ENCODE assay signal across 10 cellular contexts in the genomic region with DNA sequence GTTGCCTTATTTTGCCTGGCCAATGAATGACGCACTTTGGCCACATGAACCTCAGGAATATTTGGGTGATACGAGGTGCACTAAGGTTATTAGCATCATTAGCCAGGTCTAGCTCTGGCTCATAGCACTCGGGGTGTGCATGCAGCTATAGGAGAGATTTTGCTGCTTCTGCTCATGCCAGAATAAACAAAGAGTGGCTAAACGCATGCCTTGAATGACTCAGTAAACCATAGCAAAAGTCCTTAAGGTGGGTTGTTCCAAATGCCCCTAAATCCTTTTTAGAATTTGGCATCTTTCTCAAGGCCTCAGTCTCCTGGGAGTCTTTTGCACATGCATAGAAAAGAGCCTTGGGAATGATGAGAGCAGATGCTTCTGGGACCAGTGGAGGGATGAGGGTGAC.
"Had no signal": no experiment of that assay in that cellular context is flagged by ENCODE, and none has a peak within 500 bp of the region (broad histone marks: within the 10 kb centered on the region; RNA-seq: fewer than 3 reads in every experiment).

No MANE protein-coding gene starts in this region.

- DNase-seq: activated CD4-positive, alpha-beta memory T cell treated with anti-CD3 and anti-CD28 coated beads for 36 hours; activated gamma-delta T cell; activated T-cell treated with anti-CD3 and anti-CD28 coated beads, Interleukin-2, amount 50 U/mL, for 48 hours; body of pancreas; immature natural killer cell; natural killer cell; T-helper 9 cell; tibial artery had no signal

- H3K27me3 ChIP-seq: body of pancreas, right atrium auricular region, tibial artery had no signal

- H3K27ac ChIP-seq: body of pancreas had no signal

- H3K4me1 ChIP-seq: body of pancreas had no signal

- ATAC-seq: body of pancreas; natural killer cell; stimulated activated effector memory CD8-positive, alpha-beta T cell treated with anti-CD3 and anti-CD28 coated beads, Interleukin-12 subunit alpha, Interleukin-12 subunit beta, amount 100 ng/mL, for 72 hours had no signal

- H3K4me3 ChIP-seq: body of pancreas, right atrium auricular region, tibial artery had no signal

- H3K9me3 ChIP-seq: body of pancreas, right atrium auricular region, tibial artery had no signal
